ENCODE assay signal across 30 cellular contexts in the genomic region with DNA sequence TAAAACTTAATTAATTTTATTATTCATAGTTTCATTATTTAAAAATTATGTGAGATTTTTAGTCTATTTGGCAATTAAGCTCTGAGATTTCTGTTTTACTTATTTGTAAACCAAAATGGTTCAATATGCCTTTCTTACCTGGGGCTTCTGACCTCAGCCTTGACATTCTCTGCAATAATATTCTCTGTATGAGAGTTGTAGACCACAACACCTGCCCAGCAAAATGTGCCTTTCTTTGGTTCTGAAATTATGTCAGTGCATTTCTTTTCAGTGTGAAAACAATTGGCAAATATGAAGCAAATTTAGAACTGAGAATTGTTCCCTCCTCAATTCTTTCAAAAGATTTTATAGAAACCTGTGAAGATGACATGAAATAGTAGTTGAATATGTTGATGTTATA.
"Had no signal": no experiment of that assay in that cellular context is flagged by ENCODE, and none has a peak within 500 bp of the region (broad histone marks: within the 10 kb centered on the region; RNA-seq: fewer than 3 reads in every experiment).

No MANE protein-coding gene starts in this region.

- H3K27ac ChIP-seq: Peyer's patch, SJSA1 had no signal

- H3K36me3 ChIP-seq: MG63, Peyer's patch, SJSA1 had no signal

- H3K4me1 ChIP-seq: Peyer's patch, SJSA1 had no signal

- H3K4me2 ChIP-seq: SK-N-SH had no signal

- H3K9me2 ChIP-seq: SK-N-SH had no signal

- H3K9ac ChIP-seq: SK-N-SH had no signal

- H3K4me3 ChIP-seq: MG63, Peyer's patch, SJSA1 had no signal

- DNase-seq: Kasumi-1, MG63, MV-4-11, NCI-H1092, NCI-H1105, NCI-H1417 treated with DMSO at 0.1 percent for 48 hours, NCI-H146, NCI-H1694, NCI-H187, NCI-H1930, NCI-H2029 treated with DMSO at 0.1 percent for 48 hours, NCI-H2081 treated with DMSO at 0.1 percent for 48 hours, NCI-H2107, NCI-H2171, NCI-H226, NCI-H446 treated with DMSO at 0.1 percent for 48 hours, NCI-H510A, NCI-H524, NCI-H526, NCI-H69, NCI-H748 treated with DMSO at 0.1 percent for 48 hours, NCI-H82, Peyer's patch, Right ventricle myocardium superior, RPMI8226, SHP77 treated with DMSO at 0.1 percent for 48 hours, SK-N-SH, SW 1271, T-helper 1 cell had no signal

- H3K27me3 ChIP-seq: MG63, Peyer's patch, SJSA1 had no signal

- H3K9me3 ChIP-seq: MG63, SJSA1, SK-N-SH had no signal
